In the genomic region with DNA sequence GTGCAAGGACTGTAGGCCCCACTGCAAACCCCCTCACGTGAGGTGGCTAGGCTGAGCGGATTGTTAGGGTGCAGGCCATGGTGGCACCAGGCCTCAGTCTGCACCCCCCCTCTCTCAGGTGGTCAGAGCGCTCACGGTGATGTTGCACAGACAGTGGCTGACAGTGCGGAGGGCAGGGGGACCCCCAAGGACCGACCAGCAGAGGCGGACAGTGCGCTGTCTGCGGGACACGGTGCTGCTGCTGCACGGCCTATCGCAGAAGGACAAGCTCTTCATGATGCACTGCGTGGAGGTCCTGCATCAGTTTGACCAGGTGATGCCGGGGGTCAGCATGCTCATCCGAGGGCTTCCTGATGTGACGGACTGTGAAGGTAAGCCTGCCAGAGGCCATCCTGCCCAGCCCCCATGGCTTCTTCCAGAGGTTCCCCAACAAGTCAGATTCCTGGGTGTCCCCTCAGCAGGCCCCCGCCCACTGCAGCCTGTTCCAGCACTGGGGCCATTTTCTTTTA, we compare ENCODE assay signal across 9 cellular contexts. TPM values are rescaled to one million over a fixed set of nuclear protein-coding genes. Genes with fewer than 3 reads are reported as not detected.
DNase-seq lines count a peak whose midpoint lies in the region; ATAC-seq and TF ChIP-seq lines count a peak whose summit lies in the region.
"Had no signal": no experiment of that assay in that cellular context is flagged by ENCODE, and none has a peak within 500 bp of the region (broad histone marks: within the 10 kb centered on the region; RNA-seq: fewer than 3 reads in every experiment).

No MANE protein-coding gene starts in this region.

- H3K4me1 ChIP-seq in duodenal mucosa (ENCODE audit: control insufficient read depth in 1 of 2, insufficient read depth in 2 of 2, low read length in 2 of 2) (peaks cover 39 to 50% of the 10 kb centered on the region in 2 donors), uterus (peaks cover 10 to 16% of the 10 kb centered on the region in 2 donors)

- peaks cover 34% of the 10 kb centered on the region in 2 donors for H3K4me1 Mint-ChIP-seq in natural killer cell treated with Interleukin-12 subunit alpha and Interleukin-12 subunit beta and Interleukin-15 and Interleukin-18, amount 100 ng/mL, for 72 hours (ENCODE audit: low read depth in 2 of 2)

- peak overlapping the region; percentile 93 to 98 for H3K9ac ChIP-seq in duodenal mucosa (ENCODE audit: low read depth in 1 of 2, low read length in 2 of 2)

- H3K27me3 Mint-ChIP-seq in natural killer cell treated with Interleukin-12 subunit alpha and Interleukin-12 subunit beta and Interleukin-15 and Interleukin-18, amount 100 ng/mL, for 72 hours = no peaks in the 10 kb centered on the region

- no peak for TF ChIP-seq CTCF in uterus (IDR thresholded peaks at IDR 0.05)

- TF ChIP-seq POLR2A in uterus (IDR thresholded peaks at IDR 0.05) = no peak

- H3K27ac ChIP-seq in duodenal mucosa (ENCODE audit: low read depth, low read length) = peak overlapping the region; percentile 83
- peak overlapping the region; percentile 99 to 100 for H3K27ac ChIP-seq in uterus

- peak overlapping the region; percentile 92 for H3K4me3 Mint-ChIP-seq in natural killer cell treated with Interleukin-12 subunit alpha and Interleukin-12 subunit beta and Interleukin-15 and Interleukin-18, amount 100 ng/mL, for 72 hours

- ATAC-seq in Right ventricle myocardium superior (ENCODE audit: poor library complexity) (no peak), Right ventricle myocardium inferior (no peak), HG03108 (IDR thresholded peaks at IDR 0.05; ENCODE audit: unreplicated experiment) (no peak)
- no peak for ATAC-seq in natural killer cell treated with Interleukin-12 subunit alpha and Interleukin-12 subunit beta and Interleukin-15 and Interleukin-18, amount 100 ng/mL, for 72 hours

- H3K36me3 ChIP-seq in duodenal mucosa (ENCODE audit: control insufficient read depth in 1 of 2, insufficient read depth in 2 of 2, low read length in 2 of 2) (peaks cover 20 to 47% of the 10 kb centered on the region in 2 donors), uterus (no peaks in the 10 kb centered on the region)

- no peaks in the 10 kb centered on the region for H3K36me3 Mint-ChIP-seq in natural killer cell treated with Interleukin-12 subunit alpha and Interleukin-12 subunit beta and Interleukin-15 and Interleukin-18, amount 100 ng/mL, for 72 hours

- no peaks in the 10 kb centered on the region for H3K9me3 ChIP-seq in duodenal mucosa (ENCODE audit: control insufficient read depth in 1 of 2, low read length in 2 of 2)
- H3K9me3 ChIP-seq in uterus = no peaks in the 10 kb centered on the region

- H3K4me3 ChIP-seq in duodenal mucosa (ENCODE audit: low read depth in 1 of 2, low read length in 2 of 2) (no peak overlapping the region), uterus (no peak overlapping the region)

- H3K27me3 ChIP-seq in duodenal mucosa (ENCODE audit: control insufficient read depth in 1 of 2, insufficient read depth in 2 of 2, low read length in 2 of 2) = no peaks in the 10 kb centered on the region
- no peaks in the 10 kb centered on the region for H3K27me3 ChIP-seq in uterus

- H3K27ac Mint-ChIP-seq in natural killer cell treated with Interleukin-12 subunit alpha and Interleukin-12 subunit beta and Interleukin-15 and Interleukin-18, amount 100 ng/mL, for 72 hours = peak overlapping the region; percentile 96 to 100

- no peaks in the 10 kb centered on the region for H3K9me3 Mint-ChIP-seq in natural killer cell treated with Interleukin-12 subunit alpha and Interleukin-12 subunit beta and Interleukin-15 and Interleukin-18, amount 100 ng/mL, for 72 hours

- DNase-seq in Right ventricle myocardium superior (peak; percentile 41), Right ventricle myocardium inferior (ENCODE audit: missing footprints) (no peak), uterus (no peak), CD1c-positive myeloid dendritic cell (ENCODE audit: extremely low spot score) (no peak), Kasumi-1 (lab: John Stamatoyannopoulos, UW) (no peak)
- no peak for DNase-seq in natural killer cell treated with Interleukin-12 subunit alpha and Interleukin-12 subunit beta and Interleukin-15 and Interleukin-18, amount 100 ng/mL, for 72 hours (ENCODE audit: low spot score)
- DNase-seq: activated naive CD4-positive, alpha-beta T cell treated with Interleukin-2 at 50 U/mL for 16 hours had no signal

- intact Hi-C loops in Right ventricle myocardium superior (cut with DNase I) (loop anchor here (2.0 kb wide), 1 partner anchor 84 kb away; no protein-coding TSS in a partner anchor), Right ventricle myocardium inferior (cut with DNase I) (loop anchor here (1.0 kb wide), 2 partner anchors 40 to 84 kb away; partner anchors contain the start of gene SHISA5), uterus (cut with DNase I; ENCODE audit: low total_unique reads) (loop anchor here (5.0 kb wide), 1 partner anchor 83 kb away; no protein-coding TSS in a partner anchor)

RNA-seq across cellular contexts. Expression of gene ATRIP, which starts 18.2 kb away (rescaled TPM):
- total RNA-seq in Right ventricle myocardium superior (3.2 TPM), Right ventricle myocardium inferior (3.2 TPM), uterus (10 to 100 TPM in 1 of 4 donors, 1 to 10 TPM in 3; 5.3 to 11.5 (median 7.5) TPM)
- total RNA-seq in natural killer cell treated with Interleukin-12 subunit alpha and Interleukin-12 subunit beta and Interleukin-15 and Interleukin-18, amount 100 ng/mL, for 72 hours = 10 to 100 TPM; 14.0 to 26.2 TPM

RNA-seq across cellular contexts. Expression of gene TMA7, which starts 24.7 kb away (rescaled TPM):
- total RNA-seq in Right ventricle myocardium superior = 237 TPM
- total RNA-seq in Right ventricle myocardium inferior = 251 TPM
- 100 to 1,000 TPM; 202 to 217 TPM for total RNA-seq in natural killer cell treated with Interleukin-12 subunit alpha and Interleukin-12 subunit beta and Interleukin-15 and Interleukin-18, amount 100 ng/mL, for 72 hours
- total RNA-seq in uterus = 100 to 1,000 TPM in 3 of 4 donors, 10 to 100 TPM in 1; 94.8 to 195 (median 141) TPM

RNA-seq across cellular contexts. Expression of gene CCDC51, which starts 24.8 kb away (rescaled TPM):
- 11.9 TPM for total RNA-seq in Right ventricle myocardium superior
- 13.3 TPM for total RNA-seq in Right ventricle myocardium inferior
- total RNA-seq in natural killer cell treated with Interleukin-12 subunit alpha and Interleukin-12 subunit beta and Interleukin-15 and Interleukin-18, amount 100 ng/mL, for 72 hours = 10 to 100 TPM; 13.0 to 23.3 TPM
- 10 to 100 TPM in 2 of 4 donors, 1 to 10 TPM in 2; 2.6 to 11.1 (median 7.8) TPM for total RNA-seq in uterus

RNA-seq across cellular contexts. Expression of gene PLXNB1, which starts 34.9 kb away (rescaled TPM):
- total RNA-seq in Right ventricle myocardium superior (51.3 TPM), Right ventricle myocardium inferior (45.4 TPM), uterus (100 to 1,000 TPM in 1 of 4 donors, 10 to 100 TPM in 3; 23.5 to 133 (median 60.9) TPM)
- total RNA-seq in natural killer cell treated with Interleukin-12 subunit alpha and Interleukin-12 subunit beta and Interleukin-15 and Interleukin-18, amount 100 ng/mL, for 72 hours = 1 to 10 TPM; 5.9 to 9.6 TPM

RNA-seq across cellular contexts. Expression of gene SHISA5, which starts 39.2 kb away (rescaled TPM):
- 47.9 TPM for total RNA-seq in Right ventricle myocardium superior
- total RNA-seq in Right ventricle myocardium inferior = 57.3 TPM
- 100 to 1,000 TPM in 1 of 2 donors, 10 to 100 TPM in 1; 88.4 to 126 TPM for total RNA-seq in natural killer cell treated with Interleukin-12 subunit alpha and Interleukin-12 subunit beta and Interleukin-15 and Interleukin-18, amount 100 ng/mL, for 72 hours
- 100 to 1,000 TPM in 1 of 4 donors, 10 to 100 TPM in 3; 52.4 to 210 (median 72.8) TPM for total RNA-seq in uterus
